In genomic region chr16:85605051-85605911, GRCh38 we compare ENCODE assay signal across 22 cellular contexts. TPM values are rescaled to one million over a fixed set of nuclear protein-coding genes. Genes with fewer than 3 reads are reported as not detected.
DNase-seq lines count a peak whose midpoint lies in the region; ATAC-seq, FAIRE-seq and TF ChIP-seq lines count a peak whose summit lies in the region.
"Had no signal": no experiment of that assay in that cellular context is flagged by ENCODE, and none has a peak within 500 bp of the region (broad histone marks: within the 10 kb centered on the region; RNA-seq: fewer than 3 reads in every experiment).

No MANE protein-coding gene starts in this region.

- H3K27me3 ChIP-seq in HepG2 (ENCODE audit: control insufficient read depth in 1 of 2, insufficient read depth in 2 of 2, low read length in 2 of 2) (no peaks in the 10 kb centered on the region), right lobe of liver (no peaks in the 10 kb centered on the region), endocrine pancreas (ENCODE audit: control insufficient read depth, insufficient read depth, low read length) (no peaks in the 10 kb centered on the region), testis (no peaks in the 10 kb centered on the region)
- H3K27me3 ChIP-seq: brain microvascular endothelial cell, gastrocnemius medialis had no signal

- no peak for TF ChIP-seq RAD21 in HepG2 (CRISPR knock-in tag; IDR thresholded peaks at IDR 0.05)

- peak overlapping the region in 5 of 8 donors; percentile 12 to 49 (median 25) for H3K4me3 Mint-ChIP-seq in naive B cell
- H3K4me3 Mint-ChIP-seq: activated CD8-positive, alpha-beta T cell treated with anti-CD3 and anti-CD28 coated beads, Interleukin-2, amount 10 ng/mL, durations not matched to agents 7 days and 5 days; activated naive CD8-positive, alpha-beta T cell; activated T-cell treated with anti-CD3 and anti-CD28 coated beads, Interleukin-2, amount 50 U/mL, for 72 hours; T-helper 1 cell treated with Interleukin-12 subunit alpha and Interleukin-12 subunit beta and Interleukin-4 antibody, amounts not matched to agents 30 μg/mL and 1 μg/mL, for 36 hours had no signal

- peaks cover 47% of the 10 kb centered on the region for H4K20me1 ChIP-seq in HepG2 (ENCODE audit: insufficient read depth, low read length)

- H3K27ac Mint-ChIP-seq in naive B cell: no peak overlapping the region
- H3K27ac Mint-ChIP-seq: activated CD8-positive, alpha-beta T cell treated with anti-CD3 and anti-CD28 coated beads, Interleukin-2, amount 10 ng/mL, durations not matched to agents 7 days and 5 days; activated naive CD8-positive, alpha-beta T cell; activated T-cell treated with anti-CD3 and anti-CD28 coated beads, Interleukin-2, amount 50 U/mL, for 72 hours; T-helper 1 cell treated with Interleukin-12 subunit alpha and Interleukin-12 subunit beta and Interleukin-4 antibody, amounts not matched to agents 30 μg/mL and 1 μg/mL, for 36 hours had no signal

- no peaks in the 10 kb centered on the region for H3K36me3 Mint-ChIP-seq in naive B cell
- H3K36me3 Mint-ChIP-seq: activated naive CD8-positive, alpha-beta T cell; CD4-positive, alpha-beta memory T cell had no signal

- no peak overlapping the region for H3K4me2 ChIP-seq in HepG2 (ENCODE audit: low read depth, low read length)

- ATAC-seq in HepG2 (no peak), right lobe of liver (no peak), naive B cell (ENCODE audit: low read depth in 2 of 2) (no peak)
- ATAC-seq: activated CD8-positive, alpha-beta T cell treated with anti-CD3 and anti-CD28 coated beads, Interleukin-2, amount 10 ng/mL, durations not matched to agents 7 days and 5 days; activated T-cell treated with anti-CD3 and anti-CD28 coated beads, Interleukin-2, amount 50 U/mL, for 72 hours; gastrocnemius medialis; left lobe of liver; psoas muscle had no signal

- FAIRE-seq in HepG2 (lab: Jason Lieb, UNC): no peak

- peaks cover 56 to 87% (median 66%) of the 10 kb centered on the region in 3 donors for H3K4me1 Mint-ChIP-seq in naive B cell

- TF ChIP-seq POLR2A in HepG2 (IDR thresholded peaks at IDR 0.05; ENCODE audit: insufficient read depth in 1 of 2, low read depth in 2 of 2, low read length in 2 of 2): no peak
- no peak for TF ChIP-seq POLR2A in right lobe of liver (IDR thresholded peaks at IDR 0.05)
- no peak for TF ChIP-seq POLR2A in testis (IDR thresholded peaks at IDR 0.05)

- 96% methylated on average over 28 of the region's 28 CpGs for WGBS in HepG2 (ENCODE audit: low lambda C conversion rate)
- WGBS in right lobe of liver (ENCODE audit: insufficient coverage, low coverage, low lambda C conversion rate, missing lambda C conversion rate): 67% methylated on average over 7 of the region's 28 CpGs
- WGBS in testis, 2 donors: 76 to 77% methylated on average over 20 to 28 of the region's 28 CpGs

- POLR2A ChIA-PET in HepG2 (lab: Yijun Ruan, JAX): no interaction called here

- H3K9me3 ChIP-seq in HepG2 (ENCODE audit: low read length): no peaks in the 10 kb centered on the region
- no peaks in the 10 kb centered on the region for H3K9me3 ChIP-seq in right lobe of liver
- H3K9me3 ChIP-seq in endocrine pancreas (ENCODE audit: control insufficient read depth, low read length): no peaks in the 10 kb centered on the region
- H3K9me3 ChIP-seq in testis: no peaks in the 10 kb centered on the region
- H3K9me3 ChIP-seq: gastrocnemius medialis, psoas muscle had no signal

- in situ Hi-C loops in HepG2 (cut with HindIII; ENCODE audit: extremely low pct_ligation_motif_present, low pct_unique_long_range_greater_than_20kb): loop anchor here (5.0 kb wide), 1 partner anchor 163 kb away; no protein-coding TSS in a partner anchor

- H3K4me1 ChIP-seq in HepG2 (ENCODE audit: insufficient read depth, low read length): peaks cover 9% of the 10 kb centered on the region
- H3K4me1 ChIP-seq in right lobe of liver: peaks cover 0 to 5% (median 2%) of the 10 kb centered on the region in 4 donors
- no peaks in the 10 kb centered on the region for H3K4me1 ChIP-seq in endocrine pancreas (ENCODE audit: control insufficient read depth, insufficient read depth, low read length)
- peaks cover 55% of the 10 kb centered on the region for H3K4me1 ChIP-seq in testis

- intact Hi-C loops in HepG2 (cut with micrococcal nuclease; ENCODE audit: unreplicated experiment): no loop called here
- intact Hi-C loops in right lobe of liver (cut with DNase I): loop anchor here (5.0 kb wide), 2 partner anchors 33 to 183 kb away; no protein-coding TSS in a partner anchor
- intact Hi-C loops in posterior cingulate gyrus (cut with DNase I): no loop called here
- intact Hi-C loops in testis (cut with DNase I; ENCODE audit: low total_unique reads): no loop called here

- H3K27ac ChIP-seq in HepG2 (ENCODE audit: extremely low read length, insufficient read depth, low read length): no peak overlapping the region
- H3K27ac ChIP-seq in right lobe of liver: no peak overlapping the region
- H3K27ac ChIP-seq in testis: no peak overlapping the region
- H3K27ac ChIP-seq: brain microvascular endothelial cell, gastrocnemius medialis, psoas muscle, WERI-Rb-1 had no signal

- TF ChIP-seq CTCF in HepG2 (CRISPR knock-in tag; IDR thresholded peaks at IDR 0.05) (no peak), right lobe of liver (IDR thresholded peaks at IDR 0.05) (no peak), testis (IDR thresholded peaks at IDR 0.05) (no peak)

- H3K4me3 ChIP-seq in HepG2 (replicated peaks in 1 of 3; ENCODE audit: insufficient read depth in 1 of 3, low read depth in 2 of 3, low read length in 3 of 3): no peak overlapping the region
- H3K4me3 ChIP-seq in right lobe of liver: no peak overlapping the region
- H3K4me3 ChIP-seq in endocrine pancreas (ENCODE audit: control insufficient read depth, insufficient read depth, low read length): no peak overlapping the region
- H3K4me3 ChIP-seq in testis: no peak overlapping the region
- H3K4me3 ChIP-seq: gastrocnemius medialis, psoas muscle had no signal

- H3K9ac ChIP-seq in HepG2 (ENCODE audit: insufficient read depth, low read depth, low read length): no peak overlapping the region
- peak overlapping the region; percentile 10 for H3K9ac ChIP-seq in endocrine pancreas (ENCODE audit: control insufficient read depth, insufficient read depth, low read length)

- no peaks in the 10 kb centered on the region for H3K9me3 Mint-ChIP-seq in naive B cell
- H3K9me3 Mint-ChIP-seq: activated T-cell treated with anti-CD3 and anti-CD28 coated beads, Interleukin-2, amount 50 U/mL, for 72 hours; CD4-positive, alpha-beta memory T cell; T-helper 1 cell treated with Interleukin-12 subunit alpha and Interleukin-12 subunit beta and Interleukin-4 antibody, amounts not matched to agents 30 μg/mL and 1 μg/mL, for 36 hours had no signal

- BruUV-seq in HepG2 (replicated peaks; lab: Mats Ljungman, UMichigan): no TSS peak

- no peak overlapping the region for H2AFZ ChIP-seq in HepG2 (ENCODE audit: low read length)

- DNase-seq in HepG2 (ENCODE audit: low spot score) (no peak), right lobe of liver (no peak), naive B cell (no peak), posterior cingulate gyrus (no peak), testis (no peak), H4 (ENCODE audit: low spot score) (no peak), NCI-H1092 (lab: John Stamatoyannopoulos, UW) (no peak)
- DNase-seq: activated CD8-positive, alpha-beta T cell treated with anti-CD3 and anti-CD28 coated beads, Interleukin-2, amount 10 ng/mL, durations not matched to agents 7 days and 5 days; activated T-cell treated with anti-CD3 and anti-CD28 coated beads, Interleukin-2, amount 50 U/mL, for 72 hours; brain microvascular endothelial cell; CD4-positive, alpha-beta memory T cell; DMS79 treated with DMSO at 0.1 percent for 48 hours; gastrocnemius medialis; NCI-H2029 treated with DMSO at 0.1 percent for 48 hours; NCI-H510A; psoas muscle; SHP77; WERI-Rb-1 had no signal

- TF ChIP-seq EP300 in HepG2 (IDR thresholded peaks at IDR 0.05; ENCODE audit: low read depth in 2 of 2, low read length in 2 of 2): no peak
- no peak for TF ChIP-seq EP300 in HepG2 (CRISPR knock-in tag; IDR thresholded peaks at IDR 0.05; ENCODE audit: borderline replicate concordance)

- H3K27me3 Mint-ChIP-seq in naive B cell: peaks cover 0 to 3% (median 0%) of the 10 kb centered on the region in 3 donors
- H3K27me3 Mint-ChIP-seq: activated naive CD8-positive, alpha-beta T cell; CD4-positive, alpha-beta memory T cell had no signal

- CTCF ChIA-PET in HepG2 (lab: Yijun Ruan, JAX; ENCODE audit: low intra/inter-chr PET ratio, low total read pairs): no interaction called here

- peaks cover 5% of the 10 kb centered on the region for H3K79me2 ChIP-seq in HepG2 (ENCODE audit: insufficient read depth, low read length)

- H3K36me3 ChIP-seq in HepG2 (replicated peaks in 1 of 2; ENCODE audit: control insufficient read depth in 1 of 2, insufficient read depth in 2 of 2, low read length in 2 of 2) (peaks cover 0 to 7% of the 10 kb centered on the region in 2 experiments; a peak in 2 of 5 replicates), right lobe of liver (no peaks in the 10 kb centered on the region), endocrine pancreas (ENCODE audit: control insufficient read depth, insufficient read depth, low read length) (no peaks in the 10 kb centered on the region), testis (ENCODE audit: low read depth, missing control alignments) (no peaks in the 10 kb centered on the region)
- H3K36me3 ChIP-seq: brain microvascular endothelial cell, gastrocnemius medialis, WERI-Rb-1 had no signal

RNA-seq across cellular contexts. Expression of gene GSE1, which starts 7.8 kb away (rescaled TPM):
- 16.1 and 19.5 TPM in 2 replicates for total RNA-seq in HepG2 (2016; rRNA removed; fragmentation: Illumina TruSeq; extraction: Trizol)
- total RNA-seq in HepG2 (2016; cell fraction: cytosol; rRNA removed; fragmentation: Illumina TruSeq; extraction: Trizol; ENCODE audit: low read depth): 13.0 and 16.7 TPM in 2 replicates
- 15.4 and 17.4 TPM in 2 replicates for total RNA-seq in HepG2 (2016; cell fraction: insoluble cytoplasmic fraction; rRNA removed; fragmentation: Illumina TruSeq; extraction: Trizol)
- 18.2 and 21.4 TPM in 2 replicates for total RNA-seq in HepG2 (2016; cell fraction: membrane; rRNA removed; fragmentation: Illumina TruSeq; extraction: Trizol)
- total RNA-seq in HepG2 (2016; cell fraction: nucleus; rRNA removed; fragmentation: Illumina TruSeq; extraction: Trizol): 31.6 and 33.0 TPM in 2 replicates
- polyA plus RNA-seq in HepG2 (2011; rRNA removed): 31.2 and 37.7 TPM in 2 replicates
- polyA plus RNA-seq in HepG2 (2011; cell fraction: cytosol; rRNA removed): 20.9 and 26.7 TPM in 2 replicates
- 132 and 135 TPM in 2 replicates for polyA plus RNA-seq in HepG2 (2011; cell fraction: nucleus; rRNA removed)
- 43.5 and 43.7 TPM in 2 replicates for polyA plus RNA-seq in HepG2 (2012)
- 1.4 and 1.7 TPM in 2 replicates for polyA plus RNA-seq in HepG2 (2016; cell fraction: cytosol; fragmentation: Illumina TruSeq; extraction: Trizol; ENCODE audit: low read depth)
- polyA plus RNA-seq in HepG2 (2016; cell fraction: insoluble cytoplasmic fraction; fragmentation: Illumina TruSeq; extraction: Trizol; ENCODE audit: low read depth): 22.8 and 30.2 TPM in 2 replicates
- 4.4 and 5.4 TPM in 2 replicates for polyA plus RNA-seq in HepG2 (2016; cell fraction: membrane; fragmentation: Illumina TruSeq; extraction: Trizol; ENCODE audit: low read depth)
- polyA plus RNA-seq in HepG2 (2016; cell fraction: nucleus; fragmentation: Illumina TruSeq; extraction: Trizol; ENCODE audit: insufficient read depth, low read depth): 70.9 and 78.3 TPM in 2 replicates
- polyA minus RNA-seq in HepG2 (2011; rRNA and poly(A)+ RNA removed; ENCODE audit: low replicate concordance): 24.8 and 50.4 TPM in 2 replicates
- 36.3 and 45.8 TPM in 2 replicates for polyA minus RNA-seq in HepG2 (2011; cell fraction: cytosol; rRNA and poly(A)+ RNA removed)
- 83.8 and 96.8 TPM in 2 replicates for polyA minus RNA-seq in HepG2 (2011; cell fraction: nucleus; rRNA and poly(A)+ RNA removed)
- total RNA-seq in right lobe of liver: 10 to 100 TPM; 30.0 to 48.0 (median 38.8) TPM
- polyA plus RNA-seq in naive B cell (ENCODE audit: low read depth in 6 of 6): 1 to 10 TPM in 5 of 6 donors, under 1 TPM in 1; 1.00 to 8.3 (median 3.9) TPM
- 100 to 1,000 TPM; 188 to 212 TPM for total RNA-seq in testis
- polyA plus RNA-seq in testis (ENCODE audit: insufficient read depth, low read depth, low replicate concordance): 49.9 TPM
- 8.0 and 11.9 TPM in 2 replicates for total RNA-seq in H4 (2014; rRNA removed; shearing (Covaris generic))

Comparison
In these comparisons a context has a peak if more than half of its experiments do, and no peak if none do; other contexts are left out.
1. intact Hi-C loops: an anchor here in right lobe of liver (5.0 kb wide); none called in HepG2, posterior cingulate gyrus and testis.